Comparison of ENCODE assay signal across 8 cellular contexts in the genomic region with DNA sequence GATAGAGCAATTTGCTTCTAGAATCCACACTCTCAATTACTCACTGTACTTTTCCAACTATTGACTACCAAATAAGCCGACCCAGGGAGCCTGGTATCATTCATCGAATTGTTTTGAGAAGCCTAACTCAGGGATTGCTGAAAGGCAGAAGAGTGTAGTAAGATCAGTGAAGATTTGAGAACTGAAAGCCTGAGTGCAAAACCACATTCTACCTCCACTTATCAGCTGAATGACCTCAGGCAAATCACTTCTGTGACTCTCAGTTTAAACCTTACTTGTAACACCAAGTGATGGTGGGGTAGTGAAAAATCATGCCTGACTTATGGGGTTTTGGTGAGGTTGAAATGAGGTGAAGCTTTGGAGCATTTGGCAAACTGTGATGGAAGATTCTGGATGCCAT.
A peak's percentile ranks its signal among the peaks of the same experiment; 100 is the strongest.
DNase-seq lines count a peak whose midpoint lies in the region; ATAC-seq and TF ChIP-seq lines count a peak whose summit lies in the region.

No MANE protein-coding gene starts in this region.

- TF ChIP-seq POLR2A in gastrocnemius medialis (IDR thresholded peaks at IDR 0.05) = no peak

- in situ Hi-C loops in gastrocnemius medialis (cut with MboI; ENCODE audit: low sequenced_read_pairs in 4 of 4) = no loop called here

- H3K4me1 ChIP-seq in colonic mucosa (no peaks in the 10 kb centered on the region), gastrocnemius medialis (peaks cover 5 to 8% of the 10 kb centered on the region in 2 donors)

- peak overlapping the region in 1 of 2 donors; percentile 21 for H3K9ac ChIP-seq in colonic mucosa (ENCODE audit: low read depth in 2 of 2, low read length in 2 of 2)

- intact Hi-C loops in colonic mucosa (cut with DNase I) (no loop called here), gastrocnemius medialis (cut with DNase I; ENCODE audit: low total_unique reads) (no loop called here)

- DNase-seq in GM12864 (ENCODE audit: low read depth) (peak; percentile 92), colonic mucosa (no peak), GOT3 (lab: John Stamatoyannopoulos, UW) (no peak), gastrocnemius medialis (no peak), SIG-M5 treated with dmso at 0.1 percent for 504 hours (lab: John Stamatoyannopoulos, UW; ENCODE audit: unreplicated experiment) (no peak), HT-29 (ENCODE audit: low spot score) (no peak)

- H3K4me3 ChIP-seq in GM12864 (ENCODE audit: low read depth, low read length) (no peak overlapping the region; the same call in 1 of the 2 replicates), colonic mucosa (no peak overlapping the region), gastrocnemius medialis (no peak overlapping the region)

- no peak for TF ChIP-seq CTCF in GM12864 (IDR thresholded peaks at IDR 0.05; ENCODE audit: low read depth, low read length, missing control alignments)
- TF ChIP-seq CTCF in colonic mucosa (IDR thresholded peaks at IDR 0.05) = no peak
- no peak for TF ChIP-seq CTCF in gastrocnemius medialis (IDR thresholded peaks at IDR 0.05 in 4 of 5, conservative IDR thresholded peaks at IDR 0.05 in 1 of 5)

- peak; percentile 79 for ATAC-seq in GM21367 (IDR thresholded peaks at IDR 0.05; ENCODE audit: unreplicated experiment)
- ATAC-seq in HG03442 (IDR thresholded peaks at IDR 0.05; ENCODE audit: unreplicated experiment) = peak; percentile 82
- ATAC-seq in gastrocnemius medialis = no peak

- H3K27me3 ChIP-seq in colonic mucosa (no peaks in the 10 kb centered on the region), gastrocnemius medialis (no peaks in the 10 kb centered on the region)

- H3K27ac ChIP-seq in colonic mucosa (peak overlapping the region; percentile 28), gastrocnemius medialis (no peak overlapping the region)

- H3K9me3 ChIP-seq in colonic mucosa (no peaks in the 10 kb centered on the region), gastrocnemius medialis (no peaks in the 10 kb centered on the region)

- H3K36me3 ChIP-seq in colonic mucosa (no peaks in the 10 kb centered on the region), gastrocnemius medialis (no peaks in the 10 kb centered on the region)

Comparison
In these comparisons a context has a peak if more than half of its experiments do, and no peak if none do; other contexts are left out.
1. ATAC-seq: peak in GM21367 (single experiment) and HG03442 (single experiment); none in gastrocnemius medialis (0 of 2).